In the genomic region with DNA sequence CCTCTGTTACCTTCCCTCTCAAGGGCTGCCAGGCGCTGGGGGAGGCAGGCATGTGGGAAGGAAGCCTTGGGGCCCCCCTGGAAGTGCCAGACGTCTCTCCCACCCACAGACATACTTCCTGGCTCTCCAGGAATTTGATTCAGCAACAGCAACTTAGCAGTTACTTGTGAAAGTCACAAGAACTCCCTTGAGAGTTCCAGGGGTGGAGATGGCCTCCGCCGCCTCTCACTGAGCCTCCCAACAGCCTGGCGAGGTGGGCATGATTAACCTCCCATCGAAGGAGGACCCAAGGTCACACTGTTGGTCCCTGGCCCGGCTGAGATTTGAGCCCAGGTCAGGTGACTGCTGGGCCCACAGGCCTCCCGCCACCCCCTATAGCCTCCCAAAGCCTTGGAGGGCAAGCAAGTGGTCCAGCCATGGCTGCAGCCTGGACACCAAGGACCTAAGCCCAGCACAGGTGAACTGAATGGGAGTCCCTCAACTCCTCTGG, we compare ENCODE assay signal across 11 cellular contexts. TPM values are rescaled to one million over a fixed set of nuclear protein-coding genes. Genes with fewer than 3 reads are reported as not detected.
DNase-seq lines count a peak whose midpoint lies in the region; ATAC-seq, FAIRE-seq and TF ChIP-seq lines count a peak whose summit lies in the region.
"Had no signal": no experiment of that assay in that cellular context is flagged by ENCODE, and none has a peak within 500 bp of the region (broad histone marks: within the 10 kb centered on the region; RNA-seq: fewer than 3 reads in every experiment).

No MANE protein-coding gene starts in this region.

- H2AK5ac ChIP-seq in mesendoderm (ENCODE audit: low read length), result peak overlapping the region; percentile 99

- no peak overlapping the region for H4K5ac ChIP-seq in mesendoderm (ENCODE audit: low read length)

- H3K56ac ChIP-seq in mesendoderm (ENCODE audit: low read length), result peak overlapping the region; percentile 94

- H3K4me2 ChIP-seq in mesendoderm (ENCODE audit: low read length), result no peak overlapping the region

- H3K4me3 ChIP-seq in ACC112 (ENCODE audit: low read depth, low read length) (no peak overlapping the region), brain microvascular endothelial cell (ENCODE audit: low read depth, low read length) (no peak overlapping the region), mesendoderm (ENCODE audit: low read length) (no peak overlapping the region), coronary artery (no peak overlapping the region)
- H3K4me3 ChIP-seq: mucosa of descending colon had no signal

- H3K9ac ChIP-seq in mesendoderm (ENCODE audit: low read length), result peak overlapping the region; percentile 40

- in situ Hi-C loops in brain microvascular endothelial cell (cut with HindIII; ENCODE audit: low pct_ligation_motif_present, low sequenced_read_pairs), result no loop called here

- DNase-seq in HTR-8/SVneo (ENCODE audit: insufficient read length, low spot score), result no peak
- peak; percentile 42 for DNase-seq in brain microvascular endothelial cell
- DNase-seq in mesendoderm, result peak; percentile 94
- DNase-seq in islet precursor cell, result no peak
- no peak for DNase-seq in coronary artery (ENCODE audit: low spot score)
- DNase-seq: activated CD4-positive, CD25-positive, alpha-beta regulatory T cell; foreskin melanocyte had no signal

- peak overlapping the region; percentile 44 for H3K18ac ChIP-seq in mesendoderm (ENCODE audit: low read length)

- H3K4ac ChIP-seq in mesendoderm (ENCODE audit: low read depth, low read length), result peak overlapping the region; percentile 84

- WGBS in mesendoderm (ENCODE audit: extremely low coverage, insufficient coverage, low lambda C conversion rate), result no CpG with 5 or more reads among the region's 8 CpGs

- H3K27me3 ChIP-seq in ACC112 (ENCODE audit: insufficient read depth, low read length) (no peaks in the 10 kb centered on the region), brain microvascular endothelial cell (replicated peaks) (no peaks in the 10 kb centered on the region), mesendoderm (ENCODE audit: insufficient read depth, low read length, poor library complexity) (no peaks in the 10 kb centered on the region)

- FAIRE-seq in HTR-8/SVneo (lab: Jason Lieb, UNC), result peak; percentile 16

- H3K79me2 ChIP-seq in ACC112 (ENCODE audit: control insufficient read depth, insufficient read depth, low read length, unreplicated experiment) (no peaks in the 10 kb centered on the region), mesendoderm (ENCODE audit: control insufficient read depth, insufficient read depth, low read length) (no peaks in the 10 kb centered on the region)

- TF ChIP-seq CTCF in brain microvascular endothelial cell (IDR thresholded peaks at IDR 0.05; ENCODE audit: low read depth, low read length, missing control alignments) (no peak), coronary artery (IDR thresholded peaks at IDR 0.05) (no peak)

- peak overlapping the region; percentile 100 for H2BK5ac ChIP-seq in mesendoderm (ENCODE audit: low read length)

- H2BK120ac ChIP-seq in mesendoderm (ENCODE audit: low read depth, low read length), result peak overlapping the region; percentile 7

- H3K23ac ChIP-seq in mesendoderm (ENCODE audit: low read length), result peak overlapping the region; percentile 99

- peaks cover 47% of the 10 kb centered on the region for H3K4me1 ChIP-seq in ACC112 (ENCODE audit: control insufficient read depth, insufficient read depth, low read length, unreplicated experiment)
- peaks cover 57% of the 10 kb centered on the region for H3K4me1 ChIP-seq in mesendoderm (ENCODE audit: control insufficient read depth, low read depth, low read length)

- no peak overlapping the region for H4K8ac ChIP-seq in mesendoderm (ENCODE audit: low read depth, low read length)

- no peaks in the 10 kb centered on the region for H3K79me1 ChIP-seq in mesendoderm (ENCODE audit: low read length)

- H3K27ac ChIP-seq in ACC112 (ENCODE audit: low read depth, low read length) (peak overlapping the region; percentile 94; the same call in 1 of the 2 replicates), brain microvascular endothelial cell (no peak overlapping the region), mesendoderm (ENCODE audit: low read depth, low read length) (peak overlapping the region; percentile 96), coronary artery (peak overlapping the region in 1 of 2 donors; percentile 86)

- H2BK15ac ChIP-seq in mesendoderm (replicated peaks; ENCODE audit: low read depth), result no peak overlapping the region

- ATAC-seq in HG03342 (IDR thresholded peaks at IDR 0.05; ENCODE audit: unreplicated experiment), result no peak
- no peak for ATAC-seq in GM19452 (IDR thresholded peaks at IDR 0.05; ENCODE audit: unreplicated experiment)

- no peak overlapping the region for H2AFZ ChIP-seq in ACC112 (ENCODE audit: low read length, unreplicated experiment)

- H3K36me3 ChIP-seq in ACC112 (ENCODE audit: insufficient read depth, low read length), result no peaks in the 10 kb centered on the region
- H3K36me3 ChIP-seq in brain microvascular endothelial cell (replicated peaks), result no peaks in the 10 kb centered on the region
- no peaks in the 10 kb centered on the region for H3K36me3 ChIP-seq in mesendoderm (ENCODE audit: control insufficient read depth, insufficient read depth, low read length)

RNA-seq across cellular contexts. Expression of a gene that starts 14.0 kb away (rescaled TPM):
- 62.6 TPM for polyA plus RNA-seq in mesendoderm (2013, experiment 1 of 2)
- 61.3 TPM for polyA plus RNA-seq in mesendoderm (2013, experiment 2 of 2)

Comparison
In these comparisons a context has a peak if more than half of its experiments do, and no peak if none do; other contexts are left out.
1. DNase-seq: peak in brain microvascular endothelial cell (single experiment) and mesendoderm (single experiment); none in HTR-8/SVneo (single experiment), islet precursor cell (single experiment) and coronary artery (single experiment).